Comparison of ENCODE assay signal across 29 cellular contexts in the genomic region with DNA sequence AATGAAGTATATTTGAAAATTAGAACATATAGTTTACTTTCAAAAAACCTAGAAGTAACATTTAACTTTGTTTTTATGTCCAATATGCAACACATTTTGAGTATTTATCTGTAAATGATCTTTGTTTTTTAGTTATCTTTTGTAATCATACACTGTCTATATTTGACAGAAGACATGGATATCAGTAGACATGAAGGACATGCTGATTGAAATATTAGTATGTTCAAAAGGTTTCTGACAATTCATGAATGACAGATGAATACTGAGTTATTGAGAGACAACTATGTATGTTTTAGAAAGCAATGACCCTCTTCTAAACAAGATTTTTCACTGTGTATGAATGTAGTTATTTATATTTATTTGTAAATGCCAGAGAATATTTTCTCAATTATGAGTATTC.
DNase-seq lines count a peak whose midpoint lies in the region; TF ChIP-seq lines count a peak whose summit lies in the region.
"Had no signal": no experiment of that assay in that cellular context is flagged by ENCODE, and none has a peak within 500 bp of the region (broad histone marks: within the 10 kb centered on the region; RNA-seq: fewer than 3 reads in every experiment).

No MANE protein-coding gene starts in this region.

- H3K9ac ChIP-seq in Karpas-422 (ENCODE audit: low read length) (no peak overlapping the region), neural cell (ENCODE audit: low read length) (no peak overlapping the region)
- H3K9ac ChIP-seq: BLaER1; BLaER1 treated with 17β-estradiol and CSF1 and Interleukin-3, amounts not matched to agents 10 nM and 100 nM had no signal

- H3K4me2 ChIP-seq in Karpas-422 (ENCODE audit: low read depth, low read length, poor library complexity, severe bottlenecking) (no peak overlapping the region), neural cell (ENCODE audit: low read length) (no peak overlapping the region)
- H3K4me2 ChIP-seq: A549; BLaER1; BLaER1 treated with 17β-estradiol and CSF1 and Interleukin-3, amounts not matched to agents 10 nM and 100 nM had no signal

- H2AFZ ChIP-seq in Karpas-422 (ENCODE audit: low read length) (no peak overlapping the region), neural cell (ENCODE audit: low read depth, low read length) (no peak overlapping the region)

- H4K20me1 ChIP-seq in Karpas-422 (ENCODE audit: insufficient read depth, low read depth, low read length) = no peaks in the 10 kb centered on the region
- no peaks in the 10 kb centered on the region for H4K20me1 ChIP-seq in neural cell (ENCODE audit: insufficient read depth)
- H4K20me1 ChIP-seq: BLaER1; BLaER1 treated with 17β-estradiol and CSF1 and Interleukin-3, amounts not matched to agents 10 nM and 100 nM had no signal

- H3K27ac ChIP-seq in Karpas-422 (ENCODE audit: low read length) (no peak overlapping the region), neural cell (ENCODE audit: low read length) (no peak overlapping the region)
- H3K27ac ChIP-seq: 22Rv1; A549; BLaER1; BLaER1 treated with 17β-estradiol and CSF1 and Interleukin-3, amounts not matched to agents 10 nM and 100 nM; C4-2B had no signal

- H3K9me3 ChIP-seq in Karpas-422 (ENCODE audit: low read length) (peaks cover 7% of the 10 kb centered on the region), neural cell (ENCODE audit: low read length) (no peaks in the 10 kb centered on the region)
- H3K9me3 ChIP-seq: A549, BE2C, Caco-2 had no signal

- H3K27me3 ChIP-seq in Karpas-422 (ENCODE audit: low read length) (no peaks in the 10 kb centered on the region), neural cell (ENCODE audit: insufficient read depth, low read depth, low read length) (no peaks in the 10 kb centered on the region)
- H3K27me3 ChIP-seq: BE2C; BLaER1; BLaER1 treated with 17β-estradiol and CSF1 and Interleukin-3, amounts not matched to agents 10 nM and 100 nM had no signal

- H3K36me3 ChIP-seq in Karpas-422 (ENCODE audit: insufficient read depth, low read length) (no peaks in the 10 kb centered on the region; the same call in 1 of the 2 replicates), neural cell (ENCODE audit: insufficient read depth, low read length) (no peaks in the 10 kb centered on the region)
- H3K36me3 ChIP-seq: BE2C; BLaER1; BLaER1 treated with 17β-estradiol and CSF1 and Interleukin-3, amounts not matched to agents 10 nM and 100 nM had no signal

- H3K9me2 ChIP-seq in Karpas-422 (replicated peaks; ENCODE audit: insufficient read depth, low read length) (no peaks in the 10 kb centered on the region), neural cell (ENCODE audit: insufficient read depth, low read length) (no peaks in the 10 kb centered on the region)

- H3F3A ChIP-seq in neural cell (ENCODE audit: insufficient read depth, low read length, poor library complexity, severe bottlenecking) = no peaks in the 10 kb centered on the region

- no peak for TF ChIP-seq CTCF in neural cell (IDR thresholded peaks at IDR 0.05; ENCODE audit: poor library complexity, severe bottlenecking)

- peaks cover 7% of the 10 kb centered on the region; the same call in 1 of the 2 replicates for H3K4me1 ChIP-seq in Karpas-422 (ENCODE audit: low read length)
- H3K4me1 ChIP-seq: A549, BLaER1, Caco-2 had no signal

- H3K4me3 ChIP-seq in Karpas-422 (ENCODE audit: low read length) (no peak overlapping the region), neural cell (ENCODE audit: low read length) (no peak overlapping the region)
- H3K4me3 ChIP-seq: A549; BLaER1; BLaER1 treated with 17β-estradiol and CSF1 and Interleukin-3, amounts not matched to agents 10 nM and 100 nM had no signal

- peak; percentile 0 for DNase-seq in Karpas-422
- DNase-seq in cerebellar cortex (ENCODE audit: low spot score) = no peak
- DNase-seq in activated CD4-positive, alpha-beta T cell treated with anti-CD3 and anti-CD28 coated beads for 1 hour = no peak
- DNase-seq: 8988T; ACHN; AML-193; BE2C; C1 segment of cervical spinal cord; Caco-2; Calu3; CD4-positive, alpha-beta memory T cell; CD4-positive, alpha-beta T cell; CD4-positive, CD25-positive, alpha-beta regulatory T cell; CD8-positive, alpha-beta memory T cell; CD8-positive, alpha-beta T cell; COR-L47; DMS 273 treated with DMSO at 0.1 percent for 48 hours; DMS153; DMS53; DMS79; DMS79 treated with DMSO at 0.1 percent for 48 hours; DND-41; EL had no signal

- peak; percentile 96 for TF ChIP-seq EP300 in neural cell (conservative IDR thresholded peaks at IDR 0.05; ENCODE audit: poor library complexity, severe bottlenecking)

- no peak for TF ChIP-seq RAD21 in neural cell (conservative IDR thresholded peaks at IDR 0.05)

- H3K79me2 ChIP-seq in Karpas-422 (ENCODE audit: low read length) (no peaks in the 10 kb centered on the region), neural cell (replicated peaks; ENCODE audit: insufficient read depth, low read length) (no peaks in the 10 kb centered on the region)

TF ChIP-seq in neural cell, 6 proteins besides CTCF, POLR2A, EP300 and RAD21:
- TF ChIP-seq MXI1 (conservative IDR thresholded peaks at IDR 0.05; ENCODE audit: poor library complexity, severe bottlenecking) (no peak), EZH2 (IDR thresholded peaks at IDR 0.05; ENCODE audit: borderline replicate concordance, insufficient read depth, low read length, poor library complexity, severe bottlenecking) (no peak), POLR2AphosphoS5 (IDR thresholded peaks at IDR 0.05) (peak; percentile 49)
- TF ChIP-seq, protein P1, sequence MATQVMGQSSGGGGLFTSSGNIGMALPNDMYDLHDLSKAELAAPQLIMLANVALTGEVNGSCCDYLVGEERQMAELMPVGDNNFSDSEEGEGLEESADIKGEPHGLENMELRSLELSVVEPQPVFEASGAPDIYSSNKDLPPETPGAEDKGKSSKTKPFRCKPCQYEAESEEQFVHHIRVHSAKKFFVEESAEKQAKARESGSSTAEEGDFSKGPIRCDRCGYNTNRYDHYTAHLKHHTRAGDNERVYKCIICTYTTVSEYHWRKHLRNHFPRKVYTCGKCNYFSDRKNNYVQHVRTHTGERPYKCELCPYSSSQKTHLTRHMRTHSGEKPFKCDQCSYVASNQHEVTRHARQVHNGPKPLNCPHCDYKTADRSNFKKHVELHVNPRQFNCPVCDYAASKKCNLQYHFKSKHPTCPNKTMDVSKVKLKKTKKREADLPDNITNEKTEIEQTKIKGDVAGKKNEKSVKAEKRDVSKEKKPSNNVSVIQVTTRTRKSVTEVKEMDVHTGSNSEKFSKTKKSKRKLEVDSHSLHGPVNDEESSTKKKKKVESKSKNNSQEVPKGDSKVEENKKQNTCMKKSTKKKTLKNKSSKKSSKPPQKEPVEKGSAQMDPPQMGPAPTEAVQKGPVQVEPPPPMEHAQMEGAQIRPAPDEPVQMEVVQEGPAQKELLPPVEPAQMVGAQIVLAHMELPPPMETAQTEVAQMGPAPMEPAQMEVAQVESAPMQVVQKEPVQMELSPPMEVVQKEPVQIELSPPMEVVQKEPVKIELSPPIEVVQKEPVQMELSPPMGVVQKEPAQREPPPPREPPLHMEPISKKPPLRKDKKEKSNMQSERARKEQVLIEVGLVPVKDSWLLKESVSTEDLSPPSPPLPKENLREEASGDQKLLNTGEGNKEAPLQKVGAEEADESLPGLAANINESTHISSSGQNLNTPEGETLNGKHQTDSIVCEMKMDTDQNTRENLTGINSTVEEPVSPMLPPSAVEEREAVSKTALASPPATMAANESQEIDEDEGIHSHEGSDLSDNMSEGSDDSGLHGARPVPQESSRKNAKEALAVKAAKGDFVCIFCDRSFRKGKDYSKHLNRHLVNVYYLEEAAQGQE (IDR thresholded peaks at IDR 0.05; ENCODE audit: borderline replicate concordance) = no peak
